ENCODE assay signal across 2 cellular contexts in genomic region chr2:208096080-208096479, GRCh38.
TF ChIP-seq lines count a peak whose summit lies in the region.

No MANE protein-coding gene starts in this region.

TF ChIP-seq in HepG2, 621 proteins besides CTCF, POLR2A, EP300 and RAD21 (continues in another document):
- TF ChIP-seq MAFG (CRISPR knock-in tag; IDR thresholded peaks at IDR 0.05) (no peak), MAF1 (CRISPR knock-in tag; IDR thresholded peaks at IDR 0.05; ENCODE audit: borderline replicate concordance) (no peak), THAP9 (CRISPR knock-in tag; IDR thresholded peaks at IDR 0.05; ENCODE audit: borderline replicate concordance) (no peak), HNRNPL (IDR thresholded peaks at IDR 0.05; ENCODE audit: low read depth, low read length) (no peak), PAXIP1 (CRISPR knock-in tag; conservative IDR thresholded peaks at IDR 0.05) (no peak), ATM (IDR thresholded peaks at IDR 0.05; ENCODE audit: borderline replicate concordance) (no peak), HMGXB3 (CRISPR knock-in tag; IDR thresholded peaks at IDR 0.05; ENCODE audit: borderline replicate concordance) (no peak), HMGA1 (CRISPR knock-in tag; conservative IDR thresholded peaks at IDR 0.05) (no peak), JDP2 (CRISPR knock-in tag; IDR thresholded peaks at IDR 0.05; ENCODE audit: borderline replicate concordance) (no peak), ZZZ3 (CRISPR knock-in tag; IDR thresholded peaks at IDR 0.05; ENCODE audit: borderline replicate concordance) (no peak)
- TF ChIP-seq, protein P1, sequence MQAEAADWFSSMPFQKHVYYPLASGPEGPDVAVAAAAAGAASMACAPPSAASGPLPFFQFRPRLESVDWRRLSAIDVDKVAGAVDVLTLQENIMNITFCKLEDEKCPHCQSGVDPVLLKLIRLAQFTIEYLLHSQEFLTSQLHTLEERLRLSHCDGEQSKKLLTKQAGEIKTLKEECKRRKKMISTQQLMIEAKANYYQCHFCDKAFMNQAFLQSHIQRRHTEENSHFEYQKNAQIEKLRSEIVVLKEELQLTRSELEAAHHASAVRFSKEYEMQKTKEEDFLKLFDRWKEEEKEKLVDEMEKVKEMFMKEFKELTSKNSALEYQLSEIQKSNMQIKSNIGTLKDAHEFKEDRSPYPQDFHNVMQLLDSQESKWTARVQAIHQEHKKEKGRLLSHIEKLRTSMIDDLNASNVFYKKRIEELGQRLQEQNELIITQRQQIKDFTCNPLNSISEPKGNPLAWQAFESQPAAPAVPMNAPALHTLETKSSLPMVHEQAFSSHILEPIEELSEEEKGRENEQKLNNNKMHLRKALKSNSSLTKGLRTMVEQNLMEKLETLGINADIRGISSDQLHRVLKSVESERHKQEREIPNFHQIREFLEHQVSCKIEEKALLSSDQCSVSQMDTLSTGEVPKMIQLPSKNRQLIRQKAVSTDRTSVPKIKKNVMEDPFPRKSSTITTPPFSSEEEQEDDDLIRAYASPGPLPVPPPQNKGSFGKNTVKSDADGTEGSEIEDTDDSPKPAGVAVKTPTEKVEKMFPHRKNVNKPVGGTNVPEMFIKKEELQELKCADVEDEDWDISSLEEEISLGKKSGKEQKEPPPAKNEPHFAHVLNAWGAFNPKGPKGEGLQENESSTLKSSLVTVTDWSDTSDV (CRISPR knock-in tag; IDR thresholded peaks at IDR 0.05) = no peak

TF ChIP-seq in GM23338, 12 proteins besides CTCF, POLR2A, EP300 and RAD21:
- TF ChIP-seq JUNB (IDR thresholded peaks at IDR 0.05; ENCODE audit: unreplicated experiment) (no peak), ZNF114 (CRISPR knock-in tag; IDR thresholded peaks at IDR 0.05) (no peak), POLR2AphosphoS5 (IDR thresholded peaks at IDR 0.05; ENCODE audit: low read depth) (no peak), ZNF331 (CRISPR knock-in tag; IDR thresholded peaks at IDR 0.05; ENCODE audit: low read depth) (no peak), STAT1 (IDR thresholded peaks at IDR 0.05; ENCODE audit: unreplicated experiment) (no peak), CREB1 (CRISPR knock-in tag; IDR thresholded peaks at IDR 0.05; ENCODE audit: low read depth) (no peak), EZH2phosphoT487 (IDR thresholded peaks at IDR 0.05; ENCODE audit: unreplicated experiment) (no peak), NANOG (IDR thresholded peaks at IDR 0.05; ENCODE audit: borderline replicate concordance) (no peak), EZH2 (IDR thresholded peaks at IDR 0.05; ENCODE audit: low read depth, unreplicated experiment) (no peak)
- TF ChIP-seq, protein P2, sequence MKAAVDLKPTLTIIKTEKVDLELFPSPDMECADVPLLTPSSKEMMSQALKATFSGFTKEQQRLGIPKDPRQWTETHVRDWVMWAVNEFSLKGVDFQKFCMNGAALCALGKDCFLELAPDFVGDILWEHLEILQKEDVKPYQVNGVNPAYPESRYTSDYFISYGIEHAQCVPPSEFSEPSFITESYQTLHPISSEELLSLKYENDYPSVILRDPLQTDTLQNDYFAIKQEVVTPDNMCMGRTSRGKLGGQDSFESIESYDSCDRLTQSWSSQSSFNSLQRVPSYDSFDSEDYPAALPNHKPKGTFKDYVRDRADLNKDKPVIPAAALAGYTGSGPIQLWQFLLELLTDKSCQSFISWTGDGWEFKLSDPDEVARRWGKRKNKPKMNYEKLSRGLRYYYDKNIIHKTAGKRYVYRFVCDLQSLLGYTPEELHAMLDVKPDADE (IDR thresholded peaks at IDR 0.05) = no peak
- TF ChIP-seq, protein P3, sequence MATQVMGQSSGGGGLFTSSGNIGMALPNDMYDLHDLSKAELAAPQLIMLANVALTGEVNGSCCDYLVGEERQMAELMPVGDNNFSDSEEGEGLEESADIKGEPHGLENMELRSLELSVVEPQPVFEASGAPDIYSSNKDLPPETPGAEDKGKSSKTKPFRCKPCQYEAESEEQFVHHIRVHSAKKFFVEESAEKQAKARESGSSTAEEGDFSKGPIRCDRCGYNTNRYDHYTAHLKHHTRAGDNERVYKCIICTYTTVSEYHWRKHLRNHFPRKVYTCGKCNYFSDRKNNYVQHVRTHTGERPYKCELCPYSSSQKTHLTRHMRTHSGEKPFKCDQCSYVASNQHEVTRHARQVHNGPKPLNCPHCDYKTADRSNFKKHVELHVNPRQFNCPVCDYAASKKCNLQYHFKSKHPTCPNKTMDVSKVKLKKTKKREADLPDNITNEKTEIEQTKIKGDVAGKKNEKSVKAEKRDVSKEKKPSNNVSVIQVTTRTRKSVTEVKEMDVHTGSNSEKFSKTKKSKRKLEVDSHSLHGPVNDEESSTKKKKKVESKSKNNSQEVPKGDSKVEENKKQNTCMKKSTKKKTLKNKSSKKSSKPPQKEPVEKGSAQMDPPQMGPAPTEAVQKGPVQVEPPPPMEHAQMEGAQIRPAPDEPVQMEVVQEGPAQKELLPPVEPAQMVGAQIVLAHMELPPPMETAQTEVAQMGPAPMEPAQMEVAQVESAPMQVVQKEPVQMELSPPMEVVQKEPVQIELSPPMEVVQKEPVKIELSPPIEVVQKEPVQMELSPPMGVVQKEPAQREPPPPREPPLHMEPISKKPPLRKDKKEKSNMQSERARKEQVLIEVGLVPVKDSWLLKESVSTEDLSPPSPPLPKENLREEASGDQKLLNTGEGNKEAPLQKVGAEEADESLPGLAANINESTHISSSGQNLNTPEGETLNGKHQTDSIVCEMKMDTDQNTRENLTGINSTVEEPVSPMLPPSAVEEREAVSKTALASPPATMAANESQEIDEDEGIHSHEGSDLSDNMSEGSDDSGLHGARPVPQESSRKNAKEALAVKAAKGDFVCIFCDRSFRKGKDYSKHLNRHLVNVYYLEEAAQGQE (IDR thresholded peaks at IDR 0.05; ENCODE audit: unreplicated experiment) = no peak
- TF ChIP-seq, protein P4, sequence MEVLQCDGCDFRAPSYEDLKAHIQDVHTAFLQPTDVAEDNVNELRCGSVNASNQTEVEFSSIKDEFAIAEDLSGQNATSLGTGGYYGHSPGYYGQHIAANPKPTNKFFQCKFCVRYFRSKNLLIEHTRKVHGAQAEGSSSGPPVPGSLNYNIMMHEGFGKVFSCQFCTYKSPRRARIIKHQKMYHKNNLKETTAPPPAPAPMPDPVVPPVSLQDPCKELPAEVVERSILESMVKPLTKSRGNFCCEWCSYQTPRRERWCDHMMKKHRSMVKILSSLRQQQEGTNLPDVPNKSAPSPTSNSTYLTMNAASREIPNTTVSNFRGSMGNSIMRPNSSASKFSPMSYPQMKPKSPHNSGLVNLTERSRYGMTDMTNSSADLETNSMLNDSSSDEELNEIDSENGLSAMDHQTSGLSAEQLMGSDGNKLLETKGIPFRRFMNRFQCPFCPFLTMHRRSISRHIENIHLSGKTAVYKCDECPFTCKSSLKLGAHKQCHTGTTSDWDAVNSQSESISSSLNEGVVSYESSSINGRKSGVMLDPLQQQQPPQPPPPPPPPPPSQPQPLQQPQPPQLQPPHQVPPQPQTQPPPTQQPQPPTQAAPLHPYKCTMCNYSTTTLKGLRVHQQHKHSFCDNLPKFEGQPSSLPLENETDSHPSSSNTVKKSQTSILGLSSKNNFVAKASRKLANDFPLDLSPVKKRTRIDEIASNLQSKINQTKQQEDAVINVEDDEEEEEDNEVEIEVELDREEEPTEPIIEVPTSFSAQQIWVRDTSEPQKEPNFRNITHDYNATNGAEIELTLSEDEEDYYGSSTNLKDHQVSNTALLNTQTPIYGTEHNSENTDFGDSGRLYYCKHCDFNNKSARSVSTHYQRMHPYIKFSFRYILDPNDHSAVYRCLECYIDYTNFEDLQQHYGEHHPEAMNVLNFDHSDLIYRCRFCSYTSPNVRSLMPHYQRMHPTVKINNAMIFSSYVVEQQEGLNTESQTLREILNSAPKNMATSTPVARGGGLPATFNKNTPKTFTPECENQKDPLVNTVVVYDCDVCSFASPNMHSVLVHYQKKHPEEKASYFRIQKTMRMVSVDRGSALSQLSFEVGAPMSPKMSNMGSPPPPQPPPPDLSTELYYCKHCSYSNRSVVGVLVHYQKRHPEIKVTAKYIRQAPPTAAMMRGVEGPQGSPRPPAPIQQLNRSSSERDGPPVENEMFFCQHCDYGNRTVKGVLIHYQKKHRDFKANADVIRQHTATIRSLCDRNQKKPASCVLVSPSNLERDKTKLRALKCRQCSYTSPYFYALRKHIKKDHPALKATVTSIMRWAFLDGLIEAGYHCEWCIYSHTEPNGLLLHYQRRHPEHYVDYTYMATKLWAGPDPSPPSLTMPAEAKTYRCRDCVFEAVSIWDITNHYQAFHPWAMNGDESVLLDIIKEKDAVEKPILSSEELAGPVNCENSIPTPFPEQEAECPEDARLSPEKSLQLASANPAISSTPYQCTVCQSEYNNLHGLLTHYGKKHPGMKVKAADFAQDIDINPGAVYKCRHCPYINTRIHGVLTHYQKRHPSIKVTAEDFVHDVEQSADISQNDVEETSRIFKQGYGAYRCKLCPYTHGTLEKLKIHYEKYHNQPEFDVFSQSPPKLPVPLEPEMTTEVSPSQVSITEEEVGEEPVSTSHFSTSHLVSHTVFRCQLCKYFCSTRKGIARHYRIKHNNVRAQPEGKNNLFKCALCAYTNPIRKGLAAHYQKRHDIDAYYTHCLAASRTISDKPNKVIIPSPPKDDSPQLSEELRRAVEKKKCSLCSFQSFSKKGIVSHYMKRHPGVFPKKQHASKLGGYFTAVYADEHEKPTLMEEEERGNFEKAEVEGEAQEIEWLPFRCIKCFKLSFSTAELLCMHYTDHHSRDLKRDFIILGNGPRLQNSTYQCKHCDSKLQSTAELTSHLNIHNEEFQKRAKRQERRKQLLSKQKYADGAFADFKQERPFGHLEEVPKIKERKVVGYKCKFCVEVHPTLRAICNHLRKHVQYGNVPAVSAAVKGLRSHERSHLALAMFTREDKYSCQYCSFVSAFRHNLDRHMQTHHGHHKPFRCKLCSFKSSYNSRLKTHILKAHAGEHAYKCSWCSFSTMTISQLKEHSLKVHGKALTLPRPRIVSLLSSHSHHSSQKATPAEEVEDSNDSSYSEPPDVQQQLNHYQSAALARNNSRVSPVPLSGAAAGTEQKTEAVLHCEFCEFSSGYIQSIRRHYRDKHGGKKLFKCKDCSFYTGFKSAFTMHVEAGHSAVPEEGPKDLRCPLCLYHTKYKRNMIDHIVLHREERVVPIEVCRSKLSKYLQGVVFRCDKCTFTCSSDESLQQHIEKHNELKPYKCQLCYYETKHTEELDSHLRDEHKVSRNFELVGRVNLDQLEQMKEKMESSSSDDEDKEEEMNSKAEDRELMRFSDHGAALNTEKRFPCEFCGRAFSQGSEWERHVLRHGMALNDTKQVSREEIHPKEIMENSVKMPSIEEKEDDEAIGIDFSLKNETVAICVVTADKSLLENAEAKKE (CRISPR knock-in tag; IDR thresholded peaks at IDR 0.05) = no peak
